In genomic region chr7:115526272-115526671, GRCh38 we compare ENCODE assay signal across 1 cellular context.
A peak's percentile ranks its signal among the peaks of the same experiment; 100 is the strongest.
TF ChIP-seq lines count a peak whose summit lies in the region.

No MANE protein-coding gene starts in this region.

TF ChIP-seq in H1, 55 proteins besides CTCF, POLR2A, EP300 and RAD21 (continued from another document):
- TF ChIP-seq TCF12 (IDR thresholded peaks at IDR 0.05; ENCODE audit: low read depth, low read length) = peak; percentile 80; the same call in 1 of the 2 replicates
- TF ChIP-seq MAFK (IDR thresholded peaks at IDR 0.05; ENCODE audit: low read depth, low read length) = no peak
- TF ChIP-seq NRF1 (IDR thresholded peaks at IDR 0.05; ENCODE audit: low read depth, low read length) = no peak
- peak; percentile 80; the same call in 1 of the 2 replicates for TF ChIP-seq ATF2 (IDR thresholded peaks at IDR 0.05; ENCODE audit: low read length)
- no peak for TF ChIP-seq RXRA (IDR thresholded peaks at IDR 0.05; ENCODE audit: insufficient read depth, low read depth, low read length)
- no peak for TF ChIP-seq RBBP5 (IDR thresholded peaks at IDR 0.05; ENCODE audit: borderline replicate concordance, low read depth, low read length)
- no peak for TF ChIP-seq CREB1 (IDR thresholded peaks at IDR 0.05)
- no peak for TF ChIP-seq CTBP2 (IDR thresholded peaks at IDR 0.05; ENCODE audit: borderline replicate concordance, insufficient read depth, insufficient read length, low read length)
- TF ChIP-seq JUN (IDR thresholded peaks at IDR 0.05; ENCODE audit: low read depth, low read length) = no peak
- TF ChIP-seq E2F6 (IDR thresholded peaks at IDR 0.05) = no peak
- no peak for TF ChIP-seq CBX5 (IDR thresholded peaks at IDR 0.05; ENCODE audit: low read depth, low read length)
- no peak for TF ChIP-seq EZH2 (IDR thresholded peaks at IDR 0.05; ENCODE audit: low read depth, low read length, severe bottlenecking)
- TF ChIP-seq JUND (IDR thresholded peaks at IDR 0.05; ENCODE audit: low read length) = no peak
- TF ChIP-seq CBX8 (IDR thresholded peaks at IDR 0.05; ENCODE audit: borderline replicate concordance, low read depth, low read length) = no peak
- no peak for TF ChIP-seq SIRT6 (IDR thresholded peaks at IDR 0.05; ENCODE audit: low read length)
- no peak for TF ChIP-seq NANOG (IDR thresholded peaks at IDR 0.05; ENCODE audit: insufficient read depth, low read depth, low read length, poor library complexity, severe bottlenecking)
- no peak for TF ChIP-seq SIN3A (conservative IDR thresholded peaks at IDR 0.05 in 1 of 2, IDR thresholded peaks at IDR 0.05 in 1 of 2; ENCODE audit: low read depth in 1 of 2, low read length in 2 of 2)
- no peak for TF ChIP-seq RFX5 (IDR thresholded peaks at IDR 0.05; ENCODE audit: borderline replicate concordance, low read depth, low read length)
- TF ChIP-seq SUZ12 (IDR thresholded peaks at IDR 0.05; ENCODE audit: low read length) = no peak
- no peak for TF ChIP-seq SIX5 (IDR thresholded peaks at IDR 0.05; ENCODE audit: low read depth, low read length)
- TF ChIP-seq EGR1 (IDR thresholded peaks at IDR 0.05; ENCODE audit: borderline replicate concordance, low read depth, low read length) = peak; percentile 52; the same call in 1 of the 2 replicates
- no peak for TF ChIP-seq ASH2L (IDR thresholded peaks at IDR 0.05; ENCODE audit: low read length)
- no peak for TF ChIP-seq SAP30 (IDR thresholded peaks at IDR 0.05; ENCODE audit: insufficient read depth, insufficient replicate concordance, low read length)
- no peak for TF ChIP-seq RNF2 (IDR thresholded peaks at IDR 0.05; ENCODE audit: borderline replicate concordance, low read depth, low read length, missing control alignments, poor library complexity, severe bottlenecking)
- TF ChIP-seq CHD7 (IDR thresholded peaks at IDR 0.05; ENCODE audit: insufficient replicate concordance, low read length) = peak; percentile 96
- peak; percentile 38; the same call in 1 of the 2 replicates for TF ChIP-seq MAX (IDR thresholded peaks at IDR 0.05)
- no peak; the same call in 1 of the 2 replicates for TF ChIP-seq SP1 (IDR thresholded peaks at IDR 0.05; ENCODE audit: low read depth, low read length)
- no peak for TF ChIP-seq GABPA (IDR thresholded peaks at IDR 0.05; ENCODE audit: borderline replicate concordance, insufficient read depth, low read length)
- no peak for TF ChIP-seq KDM4A (IDR thresholded peaks at IDR 0.05; ENCODE audit: low read depth, low read length, severe bottlenecking)
- no peak for TF ChIP-seq KDM1A (IDR thresholded peaks at IDR 0.05; ENCODE audit: borderline replicate concordance, low read length)
- TF ChIP-seq HDAC6 (IDR thresholded peaks at IDR 0.05; ENCODE audit: low read depth, low read length) = no peak
- no peak for TF ChIP-seq SP4 (IDR thresholded peaks at IDR 0.05; ENCODE audit: low read length)
- TF ChIP-seq PHF8 (conservative IDR thresholded peaks at IDR 0.05; ENCODE audit: low read depth, low read length) = no peak
- TF ChIP-seq SRF (IDR thresholded peaks at IDR 0.05; ENCODE audit: low read depth, low read length) = no peak
- no peak for TF ChIP-seq KDM5A (IDR thresholded peaks at IDR 0.05; ENCODE audit: low read length)
- TF ChIP-seq SP2 (IDR thresholded peaks at IDR 0.05; ENCODE audit: low read length) = no peak
- TF ChIP-seq CHD1 (IDR thresholded peaks at IDR 0.05; ENCODE audit: low read depth, low read length) = no peak
- no peak for TF ChIP-seq BACH1 (IDR thresholded peaks at IDR 0.05; ENCODE audit: low read length)
- TF ChIP-seq TBP (IDR thresholded peaks at IDR 0.05; ENCODE audit: low read depth, low read length) = no peak
- peak; percentile 69 for TF ChIP-seq POLR2AphosphoS5 (IDR thresholded peaks at IDR 0.05; ENCODE audit: low read depth, low read length)
- peak; percentile 91 for TF ChIP-seq TEAD4 (IDR thresholded peaks at IDR 0.05; ENCODE audit: low read depth, low read length)
- peak; percentile 25; the same call in 1 of the 2 replicates for TF ChIP-seq YY1 (IDR thresholded peaks at IDR 0.05; ENCODE audit: low read depth, low read length)
- no peak for TF ChIP-seq FOSL1 (IDR thresholded peaks at IDR 0.05; ENCODE audit: insufficient read depth, low read depth, low read length)
- TF ChIP-seq USF2 (IDR thresholded peaks at IDR 0.05; ENCODE audit: low read length) = no peak
- TF ChIP-seq TAF7 (optimal IDR thresholded peaks at IDR 0.05; ENCODE audit: borderline replicate concordance, low read depth, low read length) = no peak
- no peak for TF ChIP-seq ZNF274 (IDR thresholded peaks at IDR 0.05; ENCODE audit: borderline replicate concordance, extremely low read depth, low read length)
- TF ChIP-seq POU5F1 (IDR thresholded peaks at IDR 0.05; ENCODE audit: low read depth, low read length) = peak; percentile 45; the same call in 1 of the 2 replicates
- TF ChIP-seq ATF3 (IDR thresholded peaks at IDR 0.05; ENCODE audit: insufficient read depth, low read depth, low read length) = no peak
- no peak for TF ChIP-seq BRCA1 (IDR thresholded peaks at IDR 0.05; ENCODE audit: low read depth, low read length)
- no peak for TF ChIP-seq CHD2 (IDR thresholded peaks at IDR 0.05; ENCODE audit: low read length)
- TF ChIP-seq CEBPB (IDR thresholded peaks at IDR 0.05; ENCODE audit: low read depth, low read length) = no peak
- TF ChIP-seq HDAC2 (IDR thresholded peaks at IDR 0.05; ENCODE audit: borderline replicate concordance in 1 of 2, low read depth in 2 of 2, low read length in 2 of 2) = peak in 1 of 2 experiments; percentile 96; a peak in 1 of 4 replicates
- no peak for TF ChIP-seq TAF1 (IDR thresholded peaks at IDR 0.05; ENCODE audit: low read depth, low read length)
